ENCODE assay signal across 9 cellular contexts in genomic region chr15:31473384-31474058, GRCh38.
DNase-seq lines count a peak whose midpoint lies in the region; ATAC-seq, FAIRE-seq and TF ChIP-seq lines count a peak whose summit lies in the region.
"Had no signal": no experiment of that assay in that cellular context is flagged by ENCODE, and none has a peak within 500 bp of the region (broad histone marks: within the 10 kb centered on the region; RNA-seq: fewer than 3 reads in every experiment).

No MANE protein-coding gene starts in this region.

- H2AFZ ChIP-seq in neuronal stem cell (ENCODE audit: low read length) (peak overlapping the region; percentile 49), trophoblast cell (ENCODE audit: insufficient read depth, low read length, poor library complexity) (no peak overlapping the region)

- no peaks in the 10 kb centered on the region for H3K9me3 ChIP-seq in neuronal stem cell (replicated peaks in 1 of 2; ENCODE audit: control insufficient read depth in 2 of 2, insufficient read depth in 1 of 2, low read depth in 1 of 2, low read length in 2 of 2)
- H3K9me3 ChIP-seq in trophoblast cell (ENCODE audit: insufficient read depth, low read depth, low read length) = no peaks in the 10 kb centered on the region

- ATAC-seq in HG02642 (IDR thresholded peaks at IDR 0.05; ENCODE audit: poor library complexity, unreplicated experiment) (peak; percentile 22), HG02981 (IDR thresholded peaks at IDR 0.05; ENCODE audit: unreplicated experiment) (no peak), HG03095 (IDR thresholded peaks at IDR 0.05; ENCODE audit: unreplicated experiment) (no peak)

- H2BK12ac ChIP-seq in neuronal stem cell (ENCODE audit: low read length) (no peak overlapping the region), trophoblast cell (ENCODE audit: low read length) (no peak overlapping the region)

- peak overlapping the region; percentile 95 for H3K27ac Mint-ChIP-seq in activated naive CD8-positive, alpha-beta T cell treated with anti-CD3 and anti-CD28 coated beads for 36 hours

- TF ChIP-seq POLR2A in GM12891 (IDR thresholded peaks at IDR 0.05; ENCODE audit: low read depth, low read length) = no peak

- no CpG with 5 or more reads among the region's 6 CpGs for WGBS in neuronal stem cell (ENCODE audit: extremely low coverage in 2 of 2, insufficient read length in 2 of 2, insufficient replicate concordance in 1 of 2), 2 donors
- no CpG with 5 or more reads among the region's 6 CpGs for WGBS in trophoblast cell (ENCODE audit: extremely low coverage, insufficient coverage, insufficient read length)

- H3K36me3 Mint-ChIP-seq in activated naive CD8-positive, alpha-beta T cell treated with anti-CD3 and anti-CD28 coated beads for 36 hours = peaks cover 33% of the 10 kb centered on the region

- no peaks in the 10 kb centered on the region for H3K79me1 ChIP-seq in neuronal stem cell (ENCODE audit: low read depth, low read length)
- H3K79me1 ChIP-seq in trophoblast cell (ENCODE audit: low read length) = no peaks in the 10 kb centered on the region

- H2BK5ac ChIP-seq in neuronal stem cell (ENCODE audit: low read length) = no peak overlapping the region
- no peak overlapping the region for H2BK5ac ChIP-seq in trophoblast cell (ENCODE audit: low read depth, low read length, poor library complexity)

- peak overlapping the region; percentile 79 for H3K4me3 Mint-ChIP-seq in activated naive CD8-positive, alpha-beta T cell treated with anti-CD3 and anti-CD28 coated beads for 36 hours

- H4K91ac ChIP-seq in neuronal stem cell (ENCODE audit: low read depth, low read length, poor library complexity) (no peak overlapping the region), trophoblast cell (ENCODE audit: low read depth, low read length) (no peak overlapping the region)

- H3K23ac ChIP-seq in neuronal stem cell (ENCODE audit: low read depth, low read length, poor library complexity) (no peak overlapping the region), trophoblast cell (ENCODE audit: low read length) (no peak overlapping the region)

- H3K27me3 Mint-ChIP-seq in activated naive CD8-positive, alpha-beta T cell treated with anti-CD3 and anti-CD28 coated beads for 36 hours = no peaks in the 10 kb centered on the region

- no peaks in the 10 kb centered on the region for H3K27me3 ChIP-seq in neuronal stem cell (ENCODE audit: control insufficient read depth in 3 of 3, insufficient read depth in 3 of 3, low read depth in 1 of 3, low read length in 3 of 3)
- no peaks in the 10 kb centered on the region for H3K27me3 ChIP-seq in trophoblast cell (ENCODE audit: insufficient read depth, low read length)

- H3K4me2 ChIP-seq in neuronal stem cell (ENCODE audit: insufficient read depth, low read length, poor library complexity, severe bottlenecking) (no peak overlapping the region), trophoblast cell (ENCODE audit: low read length) (no peak overlapping the region)

- H4K12ac ChIP-seq in trophoblast cell (ENCODE audit: low read depth, low read length) = no peak overlapping the region

- H3K36me3 ChIP-seq in neuronal stem cell (replicated peaks in 1 of 2; ENCODE audit: control insufficient read depth in 2 of 2, insufficient read depth in 2 of 2, low read length in 2 of 2) (no peaks in the 10 kb centered on the region), trophoblast cell (ENCODE audit: control insufficient read depth in 1 of 2, insufficient read depth in 2 of 2, low read length in 2 of 2) (no peaks in the 10 kb centered on the region)

- no peak overlapping the region for H2BK15ac ChIP-seq in neuronal stem cell (ENCODE audit: low read length)

- peak; percentile 58 for FAIRE-seq in GM12891 (lab: Jason Lieb, UNC)

- H3K9me3 Mint-ChIP-seq in activated naive CD8-positive, alpha-beta T cell treated with anti-CD3 and anti-CD28 coated beads for 36 hours = peaks cover 11% of the 10 kb centered on the region

- H3K4ac ChIP-seq in neuronal stem cell (ENCODE audit: low read length) (no peak overlapping the region), trophoblast cell (ENCODE audit: low read depth, low read length) (no peak overlapping the region)

- no peak overlapping the region for H3K14ac ChIP-seq in neuronal stem cell (ENCODE audit: low read length)
- H3K14ac ChIP-seq in trophoblast cell (ENCODE audit: low read length) = no peak overlapping the region

- DNase-seq in GM12891 (ENCODE audit: insufficient read length, low spot score) = no peak
- DNase-seq in activated naive CD8-positive, alpha-beta T cell treated with anti-CD3 and anti-CD28 coated beads for 36 hours = no peak
- no peak for DNase-seq in neuronal stem cell (ENCODE audit: low spot score)
- no peak for DNase-seq in COLO668 (lab: John Stamatoyannopoulos, UW; ENCODE audit: unreplicated experiment)
- no peak for DNase-seq in trophoblast cell
- DNase-seq: T-helper 9 cell had no signal

- H3K4me3 ChIP-seq in neuronal stem cell (ENCODE audit: low read length in 2 of 2) (no peak overlapping the region), trophoblast cell (ENCODE audit: low read depth, low read length) (no peak overlapping the region)

- H3K27ac ChIP-seq in neuronal stem cell (replicated peaks; ENCODE audit: low read length) (no peak overlapping the region), trophoblast cell (ENCODE audit: low read depth, low read length) (no peak overlapping the region)

- no peaks in the 10 kb centered on the region for H3K79me2 ChIP-seq in trophoblast cell (ENCODE audit: control insufficient read depth, insufficient read depth, low read length, poor library complexity)

- H4K8ac ChIP-seq in neuronal stem cell (ENCODE audit: low read depth, low read length) (no peak overlapping the region), trophoblast cell (ENCODE audit: low read depth, low read length) (no peak overlapping the region)

- H3K9ac ChIP-seq in neuronal stem cell (ENCODE audit: low read depth, low read length, poor library complexity) (no peak overlapping the region), trophoblast cell (ENCODE audit: low read length) (no peak overlapping the region)

- H3K4me1 Mint-ChIP-seq in activated naive CD8-positive, alpha-beta T cell treated with anti-CD3 and anti-CD28 coated beads for 36 hours = peaks cover 50% of the 10 kb centered on the region

- no peak overlapping the region for H3K18ac ChIP-seq in neuronal stem cell (ENCODE audit: low read length)
- no peak overlapping the region for H3K18ac ChIP-seq in trophoblast cell (ENCODE audit: low read length)

- peaks cover 2% of the 10 kb centered on the region in 2 donors for H3K4me1 ChIP-seq in neuronal stem cell (ENCODE audit: control insufficient read depth in 2 of 2, insufficient read depth in 1 of 2, low read depth in 1 of 2, low read length in 2 of 2)
- no peaks in the 10 kb centered on the region for H3K4me1 ChIP-seq in trophoblast cell (ENCODE audit: control insufficient read depth in 1 of 2, insufficient read depth in 2 of 2, low read length in 2 of 2)

- no peak overlapping the region for H2BK120ac ChIP-seq in neuronal stem cell (ENCODE audit: low read depth, low read length)
- no peak overlapping the region for H2BK120ac ChIP-seq in trophoblast cell (ENCODE audit: insufficient read depth, low read length, poor library complexity)

- no peak overlapping the region for H2AK5ac ChIP-seq in neuronal stem cell (ENCODE audit: low read depth, low read length)
- no peak overlapping the region for H2AK5ac ChIP-seq in trophoblast cell (ENCODE audit: low read length)

TF ChIP-seq in GM12891, 5 proteins besides CTCF, POLR2A, EP300 and RAD21:
- TF ChIP-seq TAF1 (IDR thresholded peaks at IDR 0.05; ENCODE audit: low read depth, low read length) = no peak
- peak; percentile 54 for TF ChIP-seq SPI1 (IDR thresholded peaks at IDR 0.05; ENCODE audit: low read depth, low read length)
